In the genomic region with DNA sequence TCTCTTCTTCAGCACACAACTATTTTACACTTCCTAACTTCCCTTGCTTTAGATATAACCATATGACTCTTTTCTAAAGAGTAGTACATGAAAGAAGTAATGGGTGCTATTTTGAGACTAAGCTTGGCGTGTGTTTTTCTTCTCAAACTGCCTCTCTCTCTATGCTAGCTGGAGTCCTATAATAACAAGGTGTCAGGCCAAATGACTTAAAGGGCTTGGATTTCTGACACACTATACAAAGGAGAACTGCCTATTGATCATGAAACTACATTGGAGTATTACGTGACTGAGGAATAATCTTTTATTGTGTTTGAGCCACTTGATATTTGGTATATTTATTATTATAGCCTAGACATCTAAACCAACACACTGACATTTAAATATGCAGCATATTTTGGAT, we compare ENCODE assay signal across 33 cellular contexts.
"Had no signal": no experiment of that assay in that cellular context is flagged by ENCODE, and none has a peak within 500 bp of the region (broad histone marks: within the 10 kb centered on the region; RNA-seq: fewer than 3 reads in every experiment).

No MANE protein-coding gene starts in this region.

- H3K27ac ChIP-seq: KMS-11 had no signal

- H3K4me3 ChIP-seq: MG63 had no signal

- H3K4me2 ChIP-seq: KMS-11 had no signal

- H3K36me3 ChIP-seq: MG63 had no signal

- H3K27me3 ChIP-seq: MG63 had no signal

- H3K9me3 ChIP-seq: MG63 had no signal

- DNase-seq: Karpas-422, Kasumi-1, MG63, MM.1S, MV-4-11, NCI-H1048, NCI-H1092, NCI-H1092 treated with DMSO at 0.1 percent for 48 hours, NCI-H1105, NCI-H1105 treated with DMSO at 0.1 percent for 48 hours, NCI-H1417 treated with DMSO at 0.1 percent for 48 hours, NCI-H1436, NCI-H1436 treated with DMSO at 0.1 percent for 48 hours, NCI-H146, NCI-H1694, NCI-H1694 treated with DMSO at 0.1 percent for 48 hours, NCI-H187, NCI-H187 treated with DMSO at 0.1 percent for 48 hours, NCI-H1930, NCI-H2029, NCI-H2029 treated with DMSO at 0.1 percent for 48 hours, NCI-H2081, NCI-H2081 treated with DMSO at 0.1 percent for 48 hours, NCI-H2107, NCI-H2171, NCI-H2171 treated with DMSO at 0.1 percent for 48 hours, NCI-H2227 treated with DMSO at 0.1 percent for 48 hours, NCI-H226, NCI-H345, NCI-H446, NCI-H446 treated with DMSO at 0.1 percent for 48 hours, NCI-H510A had no signal

- H3K9ac ChIP-seq: KMS-11 had no signal
